ENCODE assay signal across 22 cellular contexts in genomic region chr13:109652536-109652935, GRCh38.
DNase-seq lines count a peak whose midpoint lies in the region; ATAC-seq and TF ChIP-seq lines count a peak whose summit lies in the region.
"Had no signal": no experiment of that assay in that cellular context is flagged by ENCODE, and none has a peak within 500 bp of the region (broad histone marks: within the 10 kb centered on the region; RNA-seq: fewer than 3 reads in every experiment).

No MANE protein-coding gene starts in this region.

- TF ChIP-seq CTCF in A673 (conservative IDR thresholded peaks at IDR 0.05; ENCODE audit: low read depth, low read length) (no peak), epithelial cell of esophagus (IDR thresholded peaks at IDR 0.05; ENCODE audit: insufficient read depth, low read depth, low read length, missing control alignments) (no peak), nephron progenitor cell (IDR thresholded peaks at IDR 0.05) (no peak)

- DNase-seq in A673 (ENCODE audit: low spot score), result peak; percentile 97
- peak; percentile 14 for DNase-seq in NCI-H226
- peak; percentile 80 for DNase-seq in epithelial cell of esophagus (ENCODE audit: low read depth)
- DNase-seq in nephron progenitor cell, result no peak
- DNase-seq in erythroblast (lab: John Stamatoyannopoulos, UW), result no peak
- DNase-seq: activated T-cell treated with anti-CD3 and anti-CD28 coated beads, Interleukin-2, amount 50 U/mL, for 48 hours; CD4-positive, alpha-beta T cell; DMS53; hippocampal formation; kidney; NCI-H2029 treated with DMSO at 0.1 percent for 48 hours; NCI-H510A; thyroid gland had no signal

- no peak overlapping the region for H3K4me3 Mint-ChIP-seq in nephron progenitor cell
- H3K4me3 Mint-ChIP-seq: activated naive CD4-positive, alpha-beta T cell treated with anti-CD3 and anti-CD28 coated beads, Interleukin-2, amount 50 U/mL, for 24 hours; CD4-positive, alpha-beta T cell; IgD-negative memory B cell; neural progenitor cell; stimulated activated memory B cell treated with anti-CD40 and anti-IgM and Interleukin-4, amounts not matched to agents 10 μg/mL and 1 μg/mL and 100 μg/mL, for 72 hours; WTC11 had no signal

- peaks cover 63% of the 10 kb centered on the region for H3K4me1 ChIP-seq in A673 (ENCODE audit: insufficient read depth, low read length, poor library complexity, severe bottlenecking)
- H3K4me1 ChIP-seq: thyroid gland had no signal

- H3K36me3 Mint-ChIP-seq in nephron progenitor cell (ENCODE audit: low read depth), result no peaks in the 10 kb centered on the region
- H3K36me3 Mint-ChIP-seq: activated naive CD4-positive, alpha-beta T cell treated with anti-CD3 and anti-CD28 coated beads, Interleukin-2, amount 50 U/mL, for 24 hours; neural progenitor cell; stimulated activated memory B cell treated with anti-CD40 and anti-IgM and Interleukin-4, amounts not matched to agents 10 μg/mL and 1 μg/mL and 100 μg/mL, for 72 hours; WTC11 had no signal

- POLR2A ChIA-PET in A673 (lab: Charles Lee; ENCODE audit: low non-redundant PET), result interaction anchor here (0.6 to 1.2 kb wide), 2 partner anchors 15 to 226 kb away, joined by 3 to 4 read pairs; no protein-coding TSS in a partner anchor

- no peak for TF ChIP-seq POLR2A in erythroblast (IDR thresholded peaks at IDR 0.05; ENCODE audit: low read length)

- no peaks in the 10 kb centered on the region for H3K9me3 Mint-ChIP-seq in nephron progenitor cell
- H3K9me3 Mint-ChIP-seq: activated naive CD4-positive, alpha-beta T cell treated with anti-CD3 and anti-CD28 coated beads, Interleukin-2, amount 50 U/mL, for 24 hours; CD4-positive, alpha-beta T cell; IgD-negative memory B cell; neural progenitor cell had no signal

- ATAC-seq in HG02970 (IDR thresholded peaks at IDR 0.05; ENCODE audit: low FRiP score, unreplicated experiment), result no peak
- no peak for ATAC-seq in HG02938 (IDR thresholded peaks at IDR 0.05; ENCODE audit: unreplicated experiment)
- no peak for ATAC-seq in GM21825 (IDR thresholded peaks at IDR 0.05; ENCODE audit: unreplicated experiment)
- ATAC-seq: stimulated activated memory B cell treated with anti-CD40 and anti-IgM and Interleukin-4, amounts not matched to agents 10 μg/mL and 1 μg/mL and 100 μg/mL, for 72 hours; WTC11 had no signal

- no peaks in the 10 kb centered on the region for H3K36me3 ChIP-seq in A673 (ENCODE audit: insufficient read depth, low read length, poor library complexity, severe bottlenecking)
- H3K36me3 ChIP-seq: neural progenitor cell, right atrium auricular region, thyroid gland had no signal

- peaks cover 9% of the 10 kb centered on the region for H3K27me3 Mint-ChIP-seq in nephron progenitor cell (ENCODE audit: low read depth, poor library complexity)
- H3K27me3 Mint-ChIP-seq: IgD-negative memory B cell had no signal

- BruUV-seq in A673 (replicated peaks; lab: Mats Ljungman, UMichigan), result no TSS peak

- no peak overlapping the region for H3K4me3 ChIP-seq in A673 (ENCODE audit: low read depth, low read length, poor library complexity, severe bottlenecking)
- H3K4me3 ChIP-seq in epithelial cell of esophagus (ENCODE audit: low read length), result no peak overlapping the region
- H3K4me3 ChIP-seq: neural progenitor cell, right atrium auricular region, thyroid gland had no signal

- intact Hi-C loops in A673 (cut with micrococcal nuclease; ENCODE audit: unreplicated experiment), result loop anchor here (1.0 to 5.0 kb wide), 5 partner anchors 14 to 690 kb away; no protein-coding TSS in a partner anchor

- H3K9me3 ChIP-seq in A673 (ENCODE audit: low read depth, low read length, poor library complexity, severe bottlenecking), result no peaks in the 10 kb centered on the region
- H3K9me3 ChIP-seq: right atrium auricular region, thyroid gland had no signal

- H3K4me1 Mint-ChIP-seq in nephron progenitor cell, result peaks cover 28% of the 10 kb centered on the region
- H3K4me1 Mint-ChIP-seq: IgD-negative memory B cell; neural progenitor cell; stimulated activated memory B cell treated with anti-CD40 and anti-IgM and Interleukin-4, amounts not matched to agents 10 μg/mL and 1 μg/mL and 100 μg/mL, for 72 hours; WTC11 had no signal

- no peaks in the 10 kb centered on the region for H3K27me3 ChIP-seq in A673 (replicated peaks; ENCODE audit: insufficient read depth, low read depth, low read length, poor library complexity)
- H3K27me3 ChIP-seq: neural progenitor cell, right atrium auricular region, thyroid gland had no signal

- peak overlapping the region; percentile 94 for H3K27ac ChIP-seq in A673 (ENCODE audit: low read depth, low read length, poor library complexity, severe bottlenecking)
- H3K27ac ChIP-seq: neural progenitor cell, thyroid gland had no signal

- H3K27ac Mint-ChIP-seq in nephron progenitor cell, result peak overlapping the region; percentile 39
- H3K27ac Mint-ChIP-seq: activated naive CD4-positive, alpha-beta T cell treated with anti-CD3 and anti-CD28 coated beads, Interleukin-2, amount 50 U/mL, for 24 hours; CD4-positive, alpha-beta T cell; IgD-negative memory B cell; neural progenitor cell; stimulated activated memory B cell treated with anti-CD40 and anti-IgM and Interleukin-4, amounts not matched to agents 10 μg/mL and 1 μg/mL and 100 μg/mL, for 72 hours; WTC11 had no signal

- CTCF ChIA-PET in A673 (lab: Charles Lee), result interaction anchor here (0.9 kb wide), 1 partner anchor 14 kb away, joined by 6 read pairs; no protein-coding TSS in a partner anchor

Comparison
In these comparisons a context has a peak if more than half of its experiments do, and no peak if none do; other contexts are left out.
1. DNase-seq: peak in A673 (single experiment), NCI-H226 (single experiment) and epithelial cell of esophagus (single experiment); none in nephron progenitor cell (single experiment) and erythroblast (0 of 2).